In the genomic region with DNA sequence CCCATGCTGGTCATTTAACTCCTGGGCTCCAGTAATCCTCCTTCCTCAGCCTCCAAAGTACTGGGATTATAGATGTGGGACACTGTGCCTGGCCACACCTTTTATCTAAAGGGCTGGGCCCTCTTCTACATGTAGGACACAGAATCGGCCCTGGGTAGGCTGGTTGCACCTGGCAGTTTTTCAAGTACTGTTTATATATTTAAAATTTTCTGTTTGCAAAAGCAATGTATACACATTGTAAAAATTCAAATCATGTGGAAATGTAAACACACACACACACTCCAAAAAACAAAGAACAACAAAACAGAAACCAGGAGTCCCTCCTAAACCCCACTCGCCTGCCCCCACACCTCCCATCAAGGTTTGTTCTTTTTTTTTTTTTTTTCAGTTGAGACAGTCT, we compare ENCODE assay signal across 12 cellular contexts. TPM values are rescaled to one million over a fixed set of nuclear protein-coding genes. Genes with fewer than 3 reads are reported as not detected.
A peak's percentile ranks its signal among the peaks of the same experiment; 100 is the strongest.
DNase-seq lines count a peak whose midpoint lies in the region; TF ChIP-seq lines count a peak whose summit lies in the region.
"Had no signal": no experiment of that assay in that cellular context is flagged by ENCODE, and none has a peak within 500 bp of the region (broad histone marks: within the 10 kb centered on the region; RNA-seq: fewer than 3 reads in every experiment).

No MANE protein-coding gene starts in this region.

- H3K27ac Mint-ChIP-seq in activated T-helper 1 cell treated with anti-CD3 and anti-CD28 coated beads, Interleukin-12 subunit alpha, Interleukin-12 subunit beta, Interleukin-2, Interleukin-4 antibody, amounts not matched to agents 30 ng/mL and 10 ng/mL and 1 ng/mL, durations not matched to agents 14 hours and 24 hours and 36 hours = peak overlapping the region; percentile 52

- intact Hi-C loops in activated T-helper 1 cell treated with anti-CD3 and anti-CD28 coated beads, Interleukin-12 subunit alpha, Interleukin-12 subunit beta, Interleukin-2, Interleukin-4 antibody, amounts not matched to agents 30 ng/mL and 10 ng/mL and 1 ng/mL, durations not matched to agents 14 hours and 24 hours and 36 hours (cut with micrococcal nuclease) = no loop called here

- peaks cover 9% of the 10 kb centered on the region for H3K4me1 Mint-ChIP-seq in activated T-helper 1 cell treated with anti-CD3 and anti-CD28 coated beads, Interleukin-12 subunit alpha, Interleukin-12 subunit beta, Interleukin-2, Interleukin-4 antibody, amounts not matched to agents 30 ng/mL and 10 ng/mL and 1 ng/mL, durations not matched to agents 14 hours and 24 hours and 36 hours (ENCODE audit: low read depth)

- H2AFZ ChIP-seq in GM23248 = no peak overlapping the region

- no peak overlapping the region for H3K4me3 Mint-ChIP-seq in activated T-helper 1 cell treated with anti-CD3 and anti-CD28 coated beads, Interleukin-12 subunit alpha, Interleukin-12 subunit beta, Interleukin-2, Interleukin-4 antibody, amounts not matched to agents 30 ng/mL and 10 ng/mL and 1 ng/mL, durations not matched to agents 14 hours and 24 hours and 36 hours

- no peaks in the 10 kb centered on the region for H3K36me3 Mint-ChIP-seq in activated T-helper 1 cell treated with anti-CD3 and anti-CD28 coated beads, Interleukin-12 subunit alpha, Interleukin-12 subunit beta, Interleukin-2, Interleukin-4 antibody, amounts not matched to agents 30 ng/mL and 10 ng/mL and 1 ng/mL, durations not matched to agents 14 hours and 24 hours and 36 hours (ENCODE audit: low read depth)

- H3K36me3 ChIP-seq in GM23248 (ENCODE audit: low read depth) = no peaks in the 10 kb centered on the region
- H3K36me3 ChIP-seq: BLaER1 treated with 17β-estradiol and CSF1 and Interleukin-3, amounts not matched to agents 10 nM and 100 nM had no signal

- TF ChIP-seq CTCF in GM20000 (IDR thresholded peaks at IDR 0.05; ENCODE audit: extremely low read depth, missing control alignments) = no peak

- no peaks in the 10 kb centered on the region for H4K20me1 ChIP-seq in GM23248 (ENCODE audit: insufficient read depth)
- H4K20me1 ChIP-seq: BLaER1 treated with 17β-estradiol and CSF1 and Interleukin-3, amounts not matched to agents 10 nM and 100 nM had no signal

- H3K9ac ChIP-seq in GM23248 = 0 out of 2 replicates have a peak overlapping the region, but pooled peaks have one; percentile 15
- H3K9ac ChIP-seq: BLaER1 treated with 17β-estradiol and CSF1 and Interleukin-3, amounts not matched to agents 10 nM and 100 nM had no signal

- WGBS in GM23248 (ENCODE audit: low coverage in 1 of 2, low lambda C conversion rate in 2 of 2, missing lambda C conversion rate in 2 of 2), 2 experiments = 85 to 93% methylated on average over 2 of the region's 2 CpGs

- no peak overlapping the region for H3K4me2 ChIP-seq in GM23248 (ENCODE audit: unreplicated experiment)

- H3K9me3 ChIP-seq in GM23248 (ENCODE audit: low read depth) = no peaks in the 10 kb centered on the region

- H3K4me1 ChIP-seq in GM23248 (ENCODE audit: insufficient read depth) = peaks cover 23% of the 10 kb centered on the region

- DNase-seq in COLO668 (lab: John Stamatoyannopoulos, UW; ENCODE audit: unreplicated experiment) = peak; percentile 57
- DNase-seq in GM23248 = no peak
- DNase-seq in NCI-H510A treated with DMSO at 0.1 percent for 48 hours (lab: John Stamatoyannopoulos, UW) = peak; percentile 81
- DNase-seq in activated T-helper 1 cell treated with anti-CD3 and anti-CD28 coated beads, Interleukin-12 subunit alpha, Interleukin-12 subunit beta, Interleukin-2, Interleukin-4 antibody, amounts not matched to agents 30 ng/mL and 10 ng/mL and 1 ng/mL, durations not matched to agents 14 hours and 24 hours and 36 hours (ENCODE audit: low spot score) = no peak
- DNase-seq in SK-N-DZ (ENCODE audit: low spot score) = no peak
- no peak for DNase-seq in H4 (ENCODE audit: low spot score)
- DNase-seq in GM20000 (ENCODE audit: low spot score) = no peak
- DNase-seq: NCI-H1694, NCI-H2171, NCI-H82, SIG-M5 had no signal

- H3K27ac ChIP-seq in GM23248 = peak overlapping the region; percentile 65
- H3K27ac ChIP-seq: BLaER1 treated with 17β-estradiol and CSF1 and Interleukin-3, amounts not matched to agents 10 nM and 100 nM had no signal

- no peak overlapping the region for H3K4me3 ChIP-seq in GM23248
- H3K4me3 ChIP-seq: BLaER1 treated with 17β-estradiol and CSF1 and Interleukin-3, amounts not matched to agents 10 nM and 100 nM had no signal

- peaks cover 15% of the 10 kb centered on the region for H3F3A ChIP-seq in GM23248 (ENCODE audit: insufficient read depth)

- in situ Hi-C loops in GM23248 (cut with MboI) = no loop called here

- no peaks in the 10 kb centered on the region for H3K9me2 ChIP-seq in GM23248 (ENCODE audit: insufficient read depth)

- peaks cover 9% of the 10 kb centered on the region for H3K27me3 Mint-ChIP-seq in activated T-helper 1 cell treated with anti-CD3 and anti-CD28 coated beads, Interleukin-12 subunit alpha, Interleukin-12 subunit beta, Interleukin-2, Interleukin-4 antibody, amounts not matched to agents 30 ng/mL and 10 ng/mL and 1 ng/mL, durations not matched to agents 14 hours and 24 hours and 36 hours (ENCODE audit: insufficient read depth)

- no peaks in the 10 kb centered on the region for H3K27me3 ChIP-seq in GM23248 (replicated peaks; ENCODE audit: insufficient read depth)
- H3K27me3 ChIP-seq: BLaER1 treated with 17β-estradiol and CSF1 and Interleukin-3, amounts not matched to agents 10 nM and 100 nM had no signal

- H3K9me3 Mint-ChIP-seq in activated T-helper 1 cell treated with anti-CD3 and anti-CD28 coated beads, Interleukin-12 subunit alpha, Interleukin-12 subunit beta, Interleukin-2, Interleukin-4 antibody, amounts not matched to agents 30 ng/mL and 10 ng/mL and 1 ng/mL, durations not matched to agents 14 hours and 24 hours and 36 hours = no peaks in the 10 kb centered on the region

- H3K79me2 ChIP-seq in GM23248 (ENCODE audit: insufficient read depth) = no peaks in the 10 kb centered on the region

RNA-seq across cellular contexts. Expression of gene SIAH1, which starts 28.1 kb away (rescaled TPM):
- 24.4 and 24.9 TPM in 2 replicates for total RNA-seq in GM23248 (2014; rRNA removed; shearing (Covaris generic))
- polyA plus RNA-seq in GM23248 (2016; fragmentation: Nextera tagmentation; extraction: Ambion mirVana) = 29.9 and 31.0 TPM in 2 replicates
- total RNA-seq in activated T-helper 1 cell treated with anti-CD3 and anti-CD28 coated beads, Interleukin-12 subunit alpha, Interleukin-12 subunit beta, Interleukin-2, Interleukin-4 antibody, amounts not matched to agents 30 ng/mL and 10 ng/mL and 1 ng/mL, durations not matched to agents 14 hours and 24 hours and 36 hours = 15.6 and 16.8 TPM in 2 replicates
- 37.5 and 38.5 TPM in 2 replicates for polyA plus RNA-seq in SK-N-DZ (2014; cell fraction: cytosol; rRNA removed)
- polyA plus RNA-seq in SK-N-DZ (2014; cell fraction: nucleus; rRNA removed) = 23.2 and 24.9 TPM in 2 replicates
- total RNA-seq in H4 (2014; rRNA removed; shearing (Covaris generic)) = 38.3 and 41.1 TPM in 2 replicates

Comparison
In these comparisons a context has a peak if more than half of its experiments do, and no peak if none do; other contexts are left out.
1. DNase-seq: peak in COLO668 (single experiment) and NCI-H510A treated with DMSO at 0.1 percent for 48 hours (single experiment); none in GM23248 (single experiment), activated T-helper 1 cell treated with anti-CD3 and anti-CD28 coated beads, Interleukin-12 subunit alpha, Interleukin-12 subunit beta, Interleukin-2, Interleukin-4 antibody, amounts not matched to agents 30 ng/mL and 10 ng/mL and 1 ng/mL, durations not matched to agents 14 hours and 24 hours and 36 hours (single experiment), SK-N-DZ (single experiment), H4 (single experiment) and GM20000 (single experiment).